Comparison of ENCODE assay signal across 1 cellular context in the genomic region with DNA sequence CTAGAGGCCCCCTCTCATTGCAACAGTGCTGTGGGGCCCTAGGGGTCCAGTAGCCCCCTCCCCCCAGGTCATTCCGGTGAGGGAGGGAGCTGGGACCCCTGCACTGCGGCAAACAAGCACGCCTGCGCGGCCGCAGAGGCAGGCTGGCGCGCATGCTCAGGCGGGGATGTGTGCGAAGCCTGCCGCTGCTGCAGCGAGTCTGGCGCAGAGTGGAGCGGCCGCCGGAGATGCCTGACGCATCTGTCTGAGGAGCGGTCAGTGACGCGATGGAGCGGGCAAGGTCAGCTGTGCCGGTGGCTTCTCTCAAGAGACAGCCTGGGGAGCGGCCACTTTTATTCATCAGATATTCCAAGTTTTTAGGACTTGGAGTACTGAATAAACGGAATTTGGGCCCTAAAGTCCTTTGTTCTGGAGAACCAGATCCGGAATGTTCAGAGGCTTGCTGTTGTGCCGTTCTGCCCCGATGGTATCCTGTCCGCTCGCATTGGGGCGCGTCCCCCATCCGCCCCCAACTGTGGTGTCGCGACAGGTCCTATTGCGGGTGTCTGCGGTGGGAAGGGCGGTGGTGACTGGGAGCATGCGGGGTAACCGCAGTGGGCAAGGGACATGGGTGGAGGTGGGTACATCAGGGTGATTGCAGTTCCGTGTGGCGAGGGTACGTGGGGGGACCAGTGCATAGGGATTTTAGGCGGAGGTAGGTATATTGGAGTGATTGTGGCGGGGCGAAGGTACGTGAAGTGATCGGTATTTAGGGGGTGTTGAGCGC.
TF ChIP-seq lines count a peak whose summit lies in the region.

A gene (plus strand): TSS at position 205 of the 766 bp plus-strand sequence. CDS start 19,467 bp downstream, outside the sequence.
A gene with protein sequence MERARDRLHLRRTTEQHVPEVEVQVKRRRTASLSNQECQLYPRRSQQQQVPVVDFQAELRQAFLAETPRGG (plus strand): TSS at position 205 of the 766 bp plus-strand sequence. CDS start 62 bp downstream, at position 267.

TF ChIP-seq in GM23338, 12 proteins besides CTCF, POLR2A, EP300 and RAD21:
- TF ChIP-seq, protein P1, sequence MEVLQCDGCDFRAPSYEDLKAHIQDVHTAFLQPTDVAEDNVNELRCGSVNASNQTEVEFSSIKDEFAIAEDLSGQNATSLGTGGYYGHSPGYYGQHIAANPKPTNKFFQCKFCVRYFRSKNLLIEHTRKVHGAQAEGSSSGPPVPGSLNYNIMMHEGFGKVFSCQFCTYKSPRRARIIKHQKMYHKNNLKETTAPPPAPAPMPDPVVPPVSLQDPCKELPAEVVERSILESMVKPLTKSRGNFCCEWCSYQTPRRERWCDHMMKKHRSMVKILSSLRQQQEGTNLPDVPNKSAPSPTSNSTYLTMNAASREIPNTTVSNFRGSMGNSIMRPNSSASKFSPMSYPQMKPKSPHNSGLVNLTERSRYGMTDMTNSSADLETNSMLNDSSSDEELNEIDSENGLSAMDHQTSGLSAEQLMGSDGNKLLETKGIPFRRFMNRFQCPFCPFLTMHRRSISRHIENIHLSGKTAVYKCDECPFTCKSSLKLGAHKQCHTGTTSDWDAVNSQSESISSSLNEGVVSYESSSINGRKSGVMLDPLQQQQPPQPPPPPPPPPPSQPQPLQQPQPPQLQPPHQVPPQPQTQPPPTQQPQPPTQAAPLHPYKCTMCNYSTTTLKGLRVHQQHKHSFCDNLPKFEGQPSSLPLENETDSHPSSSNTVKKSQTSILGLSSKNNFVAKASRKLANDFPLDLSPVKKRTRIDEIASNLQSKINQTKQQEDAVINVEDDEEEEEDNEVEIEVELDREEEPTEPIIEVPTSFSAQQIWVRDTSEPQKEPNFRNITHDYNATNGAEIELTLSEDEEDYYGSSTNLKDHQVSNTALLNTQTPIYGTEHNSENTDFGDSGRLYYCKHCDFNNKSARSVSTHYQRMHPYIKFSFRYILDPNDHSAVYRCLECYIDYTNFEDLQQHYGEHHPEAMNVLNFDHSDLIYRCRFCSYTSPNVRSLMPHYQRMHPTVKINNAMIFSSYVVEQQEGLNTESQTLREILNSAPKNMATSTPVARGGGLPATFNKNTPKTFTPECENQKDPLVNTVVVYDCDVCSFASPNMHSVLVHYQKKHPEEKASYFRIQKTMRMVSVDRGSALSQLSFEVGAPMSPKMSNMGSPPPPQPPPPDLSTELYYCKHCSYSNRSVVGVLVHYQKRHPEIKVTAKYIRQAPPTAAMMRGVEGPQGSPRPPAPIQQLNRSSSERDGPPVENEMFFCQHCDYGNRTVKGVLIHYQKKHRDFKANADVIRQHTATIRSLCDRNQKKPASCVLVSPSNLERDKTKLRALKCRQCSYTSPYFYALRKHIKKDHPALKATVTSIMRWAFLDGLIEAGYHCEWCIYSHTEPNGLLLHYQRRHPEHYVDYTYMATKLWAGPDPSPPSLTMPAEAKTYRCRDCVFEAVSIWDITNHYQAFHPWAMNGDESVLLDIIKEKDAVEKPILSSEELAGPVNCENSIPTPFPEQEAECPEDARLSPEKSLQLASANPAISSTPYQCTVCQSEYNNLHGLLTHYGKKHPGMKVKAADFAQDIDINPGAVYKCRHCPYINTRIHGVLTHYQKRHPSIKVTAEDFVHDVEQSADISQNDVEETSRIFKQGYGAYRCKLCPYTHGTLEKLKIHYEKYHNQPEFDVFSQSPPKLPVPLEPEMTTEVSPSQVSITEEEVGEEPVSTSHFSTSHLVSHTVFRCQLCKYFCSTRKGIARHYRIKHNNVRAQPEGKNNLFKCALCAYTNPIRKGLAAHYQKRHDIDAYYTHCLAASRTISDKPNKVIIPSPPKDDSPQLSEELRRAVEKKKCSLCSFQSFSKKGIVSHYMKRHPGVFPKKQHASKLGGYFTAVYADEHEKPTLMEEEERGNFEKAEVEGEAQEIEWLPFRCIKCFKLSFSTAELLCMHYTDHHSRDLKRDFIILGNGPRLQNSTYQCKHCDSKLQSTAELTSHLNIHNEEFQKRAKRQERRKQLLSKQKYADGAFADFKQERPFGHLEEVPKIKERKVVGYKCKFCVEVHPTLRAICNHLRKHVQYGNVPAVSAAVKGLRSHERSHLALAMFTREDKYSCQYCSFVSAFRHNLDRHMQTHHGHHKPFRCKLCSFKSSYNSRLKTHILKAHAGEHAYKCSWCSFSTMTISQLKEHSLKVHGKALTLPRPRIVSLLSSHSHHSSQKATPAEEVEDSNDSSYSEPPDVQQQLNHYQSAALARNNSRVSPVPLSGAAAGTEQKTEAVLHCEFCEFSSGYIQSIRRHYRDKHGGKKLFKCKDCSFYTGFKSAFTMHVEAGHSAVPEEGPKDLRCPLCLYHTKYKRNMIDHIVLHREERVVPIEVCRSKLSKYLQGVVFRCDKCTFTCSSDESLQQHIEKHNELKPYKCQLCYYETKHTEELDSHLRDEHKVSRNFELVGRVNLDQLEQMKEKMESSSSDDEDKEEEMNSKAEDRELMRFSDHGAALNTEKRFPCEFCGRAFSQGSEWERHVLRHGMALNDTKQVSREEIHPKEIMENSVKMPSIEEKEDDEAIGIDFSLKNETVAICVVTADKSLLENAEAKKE (CRISPR knock-in tag; IDR thresholded peaks at IDR 0.05): no peak
- no peak for TF ChIP-seq EZH2 (IDR thresholded peaks at IDR 0.05; ENCODE audit: low read depth, unreplicated experiment)
- TF ChIP-seq, protein P2, sequence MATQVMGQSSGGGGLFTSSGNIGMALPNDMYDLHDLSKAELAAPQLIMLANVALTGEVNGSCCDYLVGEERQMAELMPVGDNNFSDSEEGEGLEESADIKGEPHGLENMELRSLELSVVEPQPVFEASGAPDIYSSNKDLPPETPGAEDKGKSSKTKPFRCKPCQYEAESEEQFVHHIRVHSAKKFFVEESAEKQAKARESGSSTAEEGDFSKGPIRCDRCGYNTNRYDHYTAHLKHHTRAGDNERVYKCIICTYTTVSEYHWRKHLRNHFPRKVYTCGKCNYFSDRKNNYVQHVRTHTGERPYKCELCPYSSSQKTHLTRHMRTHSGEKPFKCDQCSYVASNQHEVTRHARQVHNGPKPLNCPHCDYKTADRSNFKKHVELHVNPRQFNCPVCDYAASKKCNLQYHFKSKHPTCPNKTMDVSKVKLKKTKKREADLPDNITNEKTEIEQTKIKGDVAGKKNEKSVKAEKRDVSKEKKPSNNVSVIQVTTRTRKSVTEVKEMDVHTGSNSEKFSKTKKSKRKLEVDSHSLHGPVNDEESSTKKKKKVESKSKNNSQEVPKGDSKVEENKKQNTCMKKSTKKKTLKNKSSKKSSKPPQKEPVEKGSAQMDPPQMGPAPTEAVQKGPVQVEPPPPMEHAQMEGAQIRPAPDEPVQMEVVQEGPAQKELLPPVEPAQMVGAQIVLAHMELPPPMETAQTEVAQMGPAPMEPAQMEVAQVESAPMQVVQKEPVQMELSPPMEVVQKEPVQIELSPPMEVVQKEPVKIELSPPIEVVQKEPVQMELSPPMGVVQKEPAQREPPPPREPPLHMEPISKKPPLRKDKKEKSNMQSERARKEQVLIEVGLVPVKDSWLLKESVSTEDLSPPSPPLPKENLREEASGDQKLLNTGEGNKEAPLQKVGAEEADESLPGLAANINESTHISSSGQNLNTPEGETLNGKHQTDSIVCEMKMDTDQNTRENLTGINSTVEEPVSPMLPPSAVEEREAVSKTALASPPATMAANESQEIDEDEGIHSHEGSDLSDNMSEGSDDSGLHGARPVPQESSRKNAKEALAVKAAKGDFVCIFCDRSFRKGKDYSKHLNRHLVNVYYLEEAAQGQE (IDR thresholded peaks at IDR 0.05; ENCODE audit: unreplicated experiment): no peak
- no peak for TF ChIP-seq NANOG (IDR thresholded peaks at IDR 0.05; ENCODE audit: borderline replicate concordance)
- TF ChIP-seq POLR2AphosphoS5 (IDR thresholded peaks at IDR 0.05; ENCODE audit: low read depth): peak; percentile 88
- no peak for TF ChIP-seq EZH2phosphoT487 (IDR thresholded peaks at IDR 0.05; ENCODE audit: unreplicated experiment)
- 0 out of 2 replicates have a peak, but pooled peaks have one; percentile 30 for TF ChIP-seq CREB1 (CRISPR knock-in tag; IDR thresholded peaks at IDR 0.05; ENCODE audit: low read depth)
- TF ChIP-seq ZNF331 (CRISPR knock-in tag; IDR thresholded peaks at IDR 0.05; ENCODE audit: low read depth): no peak
- TF ChIP-seq ZNF114 (CRISPR knock-in tag; IDR thresholded peaks at IDR 0.05): no peak
- TF ChIP-seq, protein P3, sequence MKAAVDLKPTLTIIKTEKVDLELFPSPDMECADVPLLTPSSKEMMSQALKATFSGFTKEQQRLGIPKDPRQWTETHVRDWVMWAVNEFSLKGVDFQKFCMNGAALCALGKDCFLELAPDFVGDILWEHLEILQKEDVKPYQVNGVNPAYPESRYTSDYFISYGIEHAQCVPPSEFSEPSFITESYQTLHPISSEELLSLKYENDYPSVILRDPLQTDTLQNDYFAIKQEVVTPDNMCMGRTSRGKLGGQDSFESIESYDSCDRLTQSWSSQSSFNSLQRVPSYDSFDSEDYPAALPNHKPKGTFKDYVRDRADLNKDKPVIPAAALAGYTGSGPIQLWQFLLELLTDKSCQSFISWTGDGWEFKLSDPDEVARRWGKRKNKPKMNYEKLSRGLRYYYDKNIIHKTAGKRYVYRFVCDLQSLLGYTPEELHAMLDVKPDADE (IDR thresholded peaks at IDR 0.05): no peak
- TF ChIP-seq JUNB (IDR thresholded peaks at IDR 0.05; ENCODE audit: unreplicated experiment): no peak
